In the genomic region with DNA sequence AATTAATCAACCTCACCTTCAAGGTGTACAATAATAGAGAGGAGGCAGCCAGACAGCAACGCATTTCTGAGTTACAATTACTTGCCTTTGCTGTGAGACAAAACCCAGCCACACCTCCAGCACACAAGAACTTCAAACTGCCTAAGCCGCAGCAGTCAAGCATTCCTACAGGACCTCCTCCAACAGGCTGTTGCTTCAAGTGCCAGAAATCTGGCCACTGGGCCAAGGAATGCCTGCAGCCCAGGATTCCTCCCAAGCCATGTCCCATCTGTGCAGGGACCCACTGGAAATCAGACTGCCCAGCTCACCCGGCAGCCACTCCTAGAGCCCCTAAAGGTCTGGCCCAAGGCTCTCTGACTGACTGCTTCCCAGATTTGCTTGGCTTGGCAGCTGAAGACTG, we compare ENCODE assay signal across 13 cellular contexts. TPM values are rescaled to one million over a fixed set of nuclear protein-coding genes. Genes with fewer than 3 reads are reported as not detected.
"Had no signal": no experiment of that assay in that cellular context is flagged by ENCODE, and none has a peak within 500 bp of the region (broad histone marks: within the 10 kb centered on the region; RNA-seq: fewer than 3 reads in every experiment).

No MANE protein-coding gene starts in this region.

RNA-seq across cellular contexts. Expression of a gene that starts 38.0 kb away (rescaled TPM):
- total RNA-seq: esophagus mucosa; foreskin keratinocyte; kidney; left cardiac atrium; left ventricle myocardium inferior; mononuclear cell; natural killer cell treated with Interleukin-12 subunit alpha and Interleukin-12 subunit beta and Interleukin-15 and Interleukin-18, amount 100 ng/mL, for 72 hours; sciatic nerve; subcutaneous adipose tissue; testis; transverse colon; urinary bladder had no signal
- polyA plus RNA-seq: foreskin keratinocyte, immature natural killer cell had no signal
